ENCODE assay signal across 1 cellular context in genomic region chr3:25789596-25790556, GRCh38.
TF ChIP-seq lines count a peak whose summit lies in the region.

Gene OXSM (plus strand): TSS chr3:25790090. CDS start chr3:25791021, 931 bp downstream.

TF ChIP-seq in HepG2, 621 proteins besides CTCF, POLR2A, EP300 and RAD21 (continued from another document and continues in another):
- TF ChIP-seq MLXIP (CRISPR knock-in tag; IDR thresholded peaks at IDR 0.05; ENCODE audit: borderline replicate concordance) (no peak), FOXA3 (CRISPR knock-in tag; IDR thresholded peaks at IDR 0.05) (peak; percentile 77), ZFP62 (CRISPR knock-in tag; IDR thresholded peaks at IDR 0.05) (no peak), ZNF205 (CRISPR knock-in tag; IDR thresholded peaks at IDR 0.05) (no peak), ZNF740 (CRISPR knock-in tag; IDR thresholded peaks at IDR 0.05) (no peak), IRX3 (CRISPR knock-in tag; IDR thresholded peaks at IDR 0.05; ENCODE audit: borderline replicate concordance, low read depth) (0 out of 2 replicates have a peak, but pooled peaks have one; percentile 39), HNF1B (CRISPR knock-in tag; IDR thresholded peaks at IDR 0.05) (peak; percentile 72), KLF12 (CRISPR knock-in tag; IDR thresholded peaks at IDR 0.05; ENCODE audit: borderline replicate concordance) (0 out of 2 replicates have a peak, but pooled peaks have one; percentile 31), ZBTB21 (CRISPR knock-in tag; IDR thresholded peaks at IDR 0.05) (0 out of 2 replicates have a peak, but pooled peaks have one; percentile 66), RNF2 (conservative IDR thresholded peaks at IDR 0.05; ENCODE audit: low read depth) (peak; percentile 82; the same call in 1 of the 2 replicates), SMAD3 (CRISPR knock-in tag; IDR thresholded peaks at IDR 0.05) (0 out of 2 replicates have a peak, but pooled peaks have one; percentile 14), ZNF512B (CRISPR knock-in tag; IDR thresholded peaks at IDR 0.05; ENCODE audit: borderline replicate concordance) (peak; percentile 79; the same call in 1 of the 2 replicates), SP4 (CRISPR knock-in tag; IDR thresholded peaks at IDR 0.05) (peak; percentile 89), PBX2 (CRISPR knock-in tag; IDR thresholded peaks at IDR 0.05) (no peak), FOXK1 (CRISPR knock-in tag; IDR thresholded peaks at IDR 0.05; ENCODE audit: borderline replicate concordance, low read depth) (peak; percentile 55; the same call in 1 of the 2 replicates), ESRRA (CRISPR knock-in tag; IDR thresholded peaks at IDR 0.05; ENCODE audit: low read depth) (peak; percentile 97), IKZF4 (CRISPR knock-in tag; IDR thresholded peaks at IDR 0.05; ENCODE audit: borderline replicate concordance, low read depth, not compliant biosample characterization) (no peak), ZSCAN29 (CRISPR knock-in tag; conservative IDR thresholded peaks at IDR 0.05) (peak; percentile 55; the same call in 1 of the 2 replicates), MEF2D (CRISPR knock-in tag; IDR thresholded peaks at IDR 0.05) (peak; percentile 79; the same call in 1 of the 2 replicates), ZNF674 (CRISPR knock-in tag; IDR thresholded peaks at IDR 0.05; ENCODE audit: low read depth) (no peak), TP53 (CRISPR knock-in tag; conservative IDR thresholded peaks at IDR 0.05) (peak; percentile 79; the same call in 1 of the 2 replicates), MAF1 (CRISPR knock-in tag; IDR thresholded peaks at IDR 0.05; ENCODE audit: borderline replicate concordance) (no peak), ARID4A (CRISPR knock-in tag; IDR thresholded peaks at IDR 0.05; ENCODE audit: borderline replicate concordance) (peak; percentile 89; the same call in 1 of the 2 replicates), STAT5B (CRISPR knock-in tag; IDR thresholded peaks at IDR 0.05) (no peak), RELA (CRISPR knock-in tag; IDR thresholded peaks at IDR 0.05) (no peak), ZBTB4 (CRISPR knock-in tag; IDR thresholded peaks at IDR 0.05; ENCODE audit: borderline replicate concordance) (no peak), BCL6 (CRISPR knock-in tag; IDR thresholded peaks at IDR 0.05) (peak; percentile 60; the same call in 1 of the 2 replicates), TOPORS (CRISPR knock-in tag; IDR thresholded peaks at IDR 0.05) (peak; percentile 69; the same call in 1 of the 2 replicates), ZNF142 (CRISPR knock-in tag; IDR thresholded peaks at IDR 0.05) (peak; percentile 30; the same call in 1 of the 2 replicates), KMT2A (CRISPR knock-in tag; IDR thresholded peaks at IDR 0.05) (peak; percentile 98)
